Comparison of ENCODE assay signal across 8 cellular contexts in genomic region chr1:220786337-220787068, GRCh38. TPM values are rescaled to one million over a fixed set of nuclear protein-coding genes. Genes with fewer than 3 reads are reported as not detected.
DNase-seq lines count a peak whose midpoint lies in the region; ATAC-seq and TF ChIP-seq lines count a peak whose summit lies in the region.

MTARC1 (plus strand) TSS chr1:220786913; CDS start chr1:220786945, 32 bp downstream.

- POLR2A ChIA-PET in RWPE1 (lab: Yijun Ruan, JAX; ENCODE audit: low non-redundant PET) = interaction anchor here (1.5 kb wide), 1 partner anchor 514 kb away, joined by 3 read pairs; the partner anchor contains the start of gene RAB3GAP2

- TF ChIP-seq POLR2A in upper lobe of left lung (IDR thresholded peaks at IDR 0.05) = peak in 1 of 4 donors; percentile 41

- H3K4me3 ChIP-seq in mononuclear cell (ENCODE audit: low read length) (peak within 1 kb of the TSS; percentile 54), upper lobe of left lung (peak within 1 kb of the TSS; percentile 16 to 76 (median 68))

- WGBS in upper lobe of left lung, 2 donors = 0 to 5% methylated on average over 8 to 43 of the region's 56 CpGs

- H3K9me3 ChIP-seq in mononuclear cell (ENCODE audit: low read depth, low read length) (no peaks in the 10 kb centered on the region), upper lobe of left lung (no peaks in the 10 kb centered on the region)

- TF ChIP-seq CTCF in RWPE1 (conservative IDR thresholded peaks at IDR 0.05; ENCODE audit: low read depth) (0 out of 2 replicates have a peak, but pooled peaks have one; percentile 26), upper lobe of left lung (IDR thresholded peaks at IDR 0.05) (peak in 5 of 6 experiments; percentile 14 to 54 (median 35))

- H3K27me3 ChIP-seq in mononuclear cell (ENCODE audit: insufficient read depth, low read length) (peaks cover 6% of the 10 kb centered on the region), upper lobe of left lung (no peaks in the 10 kb centered on the region)

- peak; percentile 70 for ATAC-seq in GM21447 (IDR thresholded peaks at IDR 0.05; ENCODE audit: unreplicated experiment)
- ATAC-seq in esophagus mucosa = peak; percentile 85
- peak; percentile 79 to 81 for ATAC-seq in upper lobe of left lung (ENCODE audit: low FRiP score in 2 of 2)

- peaks cover 64% of the 10 kb centered on the region for H3K4me1 ChIP-seq in mononuclear cell (ENCODE audit: insufficient read depth, low read length)
- peaks cover 24 to 45% (median 37%) of the 10 kb centered on the region in 4 donors for H3K4me1 ChIP-seq in upper lobe of left lung

- no peak for TF ChIP-seq EP300 in upper lobe of left lung (IDR thresholded peaks at IDR 0.05)

- peaks cover 0 to 31% (median 2%) of the 10 kb centered on the region in 4 donors for H3K36me3 ChIP-seq in upper lobe of left lung

- CTCF ChIA-PET in RWPE1 (lab: Yijun Ruan, JAX) = interaction anchor here (0.5 to 3.7 kb wide), 7 partner anchors 11 to 517 kb away, joined by 3 to 26 read pairs (median 3); no protein-coding TSS in a partner anchor

- DNase-seq in DMS153 treated with DMSO at 0.1 percent for 48 hours (lab: John Stamatoyannopoulos, UW; ENCODE audit: unreplicated experiment) (peak; percentile 96), Kasumi-1 (lab: John Stamatoyannopoulos, UW) (peak; percentile 18 to 42), RWPE1 (ENCODE audit: low spot score) (peak; percentile 68), upper lobe of left lung (peak; percentile 87 to 93), T-helper 9 cell (no peak)

- H3K27ac ChIP-seq in RWPE1 = no peak within 1 kb of the TSS
- peak within 1 kb of the TSS; percentile 54 to 88 (median 80) for H3K27ac ChIP-seq in upper lobe of left lung

RNA-seq across cellular contexts. Expression of gene MTARC1, which starts in this region (rescaled TPM):
- total RNA-seq in esophagus mucosa = 6.1 TPM
- total RNA-seq in mononuclear cell = 9.7 TPM
- total RNA-seq in upper lobe of left lung = 10 to 100 TPM in 5 of 6 donors, 1 to 10 TPM in 1; 10.0 to 41.7 (median 22.3) TPM
